ENCODE assay signal across 2 cellular contexts in genomic region chr4:24849662-24850280, GRCh38.
TF ChIP-seq lines count a peak whose summit lies in the region.

No MANE protein-coding gene starts in this region.

TF ChIP-seq in SK-N-SH, 30 proteins besides CTCF, POLR2A, EP300 and RAD21 (continued from another document):
- TF ChIP-seq SIN3A (IDR thresholded peaks at IDR 0.05; ENCODE audit: borderline replicate concordance, low read depth, low read length) (no peak), GATA2 (CRISPR knock-in tag; IDR thresholded peaks at IDR 0.05) (no peak), SMC3 (IDR thresholded peaks at IDR 0.05; ENCODE audit: low read depth, low read length) (no peak)

TF ChIP-seq in SK-N-SH treated with all-trans-retinoic acid at 6 μM for 48 hours, 23 proteins besides CTCF, POLR2A, EP300 and RAD21 (continued from another document):
- TF ChIP-seq, protein P1, sequence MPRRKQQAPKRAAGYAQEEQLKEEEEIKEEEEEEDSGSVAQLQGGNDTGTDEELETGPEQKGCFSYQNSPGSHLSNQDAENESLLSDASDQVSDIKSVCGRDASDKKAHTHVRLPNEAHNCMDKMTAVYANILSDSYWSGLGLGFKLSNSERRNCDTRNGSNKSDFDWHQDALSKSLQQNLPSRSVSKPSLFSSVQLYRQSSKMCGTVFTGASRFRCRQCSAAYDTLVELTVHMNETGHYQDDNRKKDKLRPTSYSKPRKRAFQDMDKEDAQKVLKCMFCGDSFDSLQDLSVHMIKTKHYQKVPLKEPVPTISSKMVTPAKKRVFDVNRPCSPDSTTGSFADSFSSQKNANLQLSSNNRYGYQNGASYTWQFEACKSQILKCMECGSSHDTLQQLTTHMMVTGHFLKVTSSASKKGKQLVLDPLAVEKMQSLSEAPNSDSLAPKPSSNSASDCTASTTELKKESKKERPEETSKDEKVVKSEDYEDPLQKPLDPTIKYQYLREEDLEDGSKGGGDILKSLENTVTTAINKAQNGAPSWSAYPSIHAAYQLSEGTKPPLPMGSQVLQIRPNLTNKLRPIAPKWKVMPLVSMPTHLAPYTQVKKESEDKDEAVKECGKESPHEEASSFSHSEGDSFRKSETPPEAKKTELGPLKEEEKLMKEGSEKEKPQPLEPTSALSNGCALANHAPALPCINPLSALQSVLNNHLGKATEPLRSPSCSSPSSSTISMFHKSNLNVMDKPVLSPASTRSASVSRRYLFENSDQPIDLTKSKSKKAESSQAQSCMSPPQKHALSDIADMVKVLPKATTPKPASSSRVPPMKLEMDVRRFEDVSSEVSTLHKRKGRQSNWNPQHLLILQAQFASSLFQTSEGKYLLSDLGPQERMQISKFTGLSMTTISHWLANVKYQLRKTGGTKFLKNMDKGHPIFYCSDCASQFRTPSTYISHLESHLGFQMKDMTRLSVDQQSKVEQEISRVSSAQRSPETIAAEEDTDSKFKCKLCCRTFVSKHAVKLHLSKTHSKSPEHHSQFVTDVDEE (CRISPR knock-in tag; IDR thresholded peaks at IDR 0.05) = no peak
- TF ChIP-seq OSR1 (CRISPR knock-in tag; IDR thresholded peaks at IDR 0.05) = no peak
- TF ChIP-seq PPARA (CRISPR knock-in tag; IDR thresholded peaks at IDR 0.05; ENCODE audit: borderline replicate concordance) = no peak
- TF ChIP-seq, protein P2, sequence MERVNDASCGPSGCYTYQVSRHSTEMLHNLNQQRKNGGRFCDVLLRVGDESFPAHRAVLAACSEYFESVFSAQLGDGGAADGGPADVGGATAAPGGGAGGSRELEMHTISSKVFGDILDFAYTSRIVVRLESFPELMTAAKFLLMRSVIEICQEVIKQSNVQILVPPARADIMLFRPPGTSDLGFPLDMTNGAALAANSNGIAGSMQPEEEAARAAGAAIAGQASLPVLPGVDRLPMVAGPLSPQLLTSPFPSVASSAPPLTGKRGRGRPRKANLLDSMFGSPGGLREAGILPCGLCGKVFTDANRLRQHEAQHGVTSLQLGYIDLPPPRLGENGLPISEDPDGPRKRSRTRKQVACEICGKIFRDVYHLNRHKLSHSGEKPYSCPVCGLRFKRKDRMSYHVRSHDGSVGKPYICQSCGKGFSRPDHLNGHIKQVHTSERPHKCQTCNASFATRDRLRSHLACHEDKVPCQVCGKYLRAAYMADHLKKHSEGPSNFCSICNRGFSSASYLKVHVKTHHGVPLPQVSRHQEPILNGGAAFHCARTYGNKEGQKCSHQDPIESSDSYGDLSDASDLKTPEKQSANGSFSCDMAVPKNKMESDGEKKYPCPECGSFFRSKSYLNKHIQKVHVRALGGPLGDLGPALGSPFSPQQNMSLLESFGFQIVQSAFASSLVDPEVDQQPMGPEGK (CRISPR knock-in tag; IDR thresholded peaks at IDR 0.05; ENCODE audit: borderline replicate concordance) = no peak
- TF ChIP-seq BACH2 (CRISPR knock-in tag; IDR thresholded peaks at IDR 0.05; ENCODE audit: borderline replicate concordance) = no peak
- no peak for TF ChIP-seq CSRNP3 (CRISPR knock-in tag; IDR thresholded peaks at IDR 0.05)
- TF ChIP-seq, protein P3, sequence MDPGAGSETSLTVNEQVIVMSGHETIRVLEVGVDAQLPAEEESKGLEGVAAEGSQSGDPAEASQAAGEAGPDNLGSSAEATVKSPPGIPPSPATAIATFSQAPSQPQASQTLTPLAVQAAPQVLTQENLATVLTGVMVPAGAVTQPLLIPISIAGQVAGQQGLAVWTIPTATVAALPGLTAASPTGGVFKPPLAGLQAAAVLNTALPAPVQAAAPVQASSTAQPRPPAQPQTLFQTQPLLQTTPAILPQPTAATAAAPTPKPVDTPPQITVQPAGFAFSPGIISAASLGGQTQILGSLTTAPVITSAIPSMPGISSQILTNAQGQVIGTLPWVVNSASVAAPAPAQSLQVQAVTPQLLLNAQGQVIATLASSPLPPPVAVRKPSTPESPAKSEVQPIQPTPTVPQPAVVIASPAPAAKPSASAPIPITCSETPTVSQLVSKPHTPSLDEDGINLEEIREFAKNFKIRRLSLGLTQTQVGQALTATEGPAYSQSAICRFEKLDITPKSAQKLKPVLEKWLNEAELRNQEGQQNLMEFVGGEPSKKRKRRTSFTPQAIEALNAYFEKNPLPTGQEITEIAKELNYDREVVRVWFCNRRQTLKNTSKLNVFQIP (CRISPR knock-in tag; IDR thresholded peaks at IDR 0.05; ENCODE audit: borderline replicate concordance, low read depth) = no peak
- no peak for TF ChIP-seq ESRRG (CRISPR knock-in tag; IDR thresholded peaks at IDR 0.05)
- no peak for TF ChIP-seq ZFP30 (CRISPR knock-in tag; IDR thresholded peaks at IDR 0.05)
- no peak for TF ChIP-seq ARNTL (CRISPR knock-in tag; IDR thresholded peaks at IDR 0.05; ENCODE audit: borderline replicate concordance, low read depth)
- no peak for TF ChIP-seq CSDC2 (CRISPR knock-in tag; IDR thresholded peaks at IDR 0.05)
- no peak for TF ChIP-seq GLIS3 (CRISPR knock-in tag; IDR thresholded peaks at IDR 0.05)
- no peak for TF ChIP-seq ZNF565 (CRISPR knock-in tag; conservative IDR thresholded peaks at IDR 0.05; ENCODE audit: low read depth)
